ENCODE assay signal across 14 cellular contexts in the genomic region with DNA sequence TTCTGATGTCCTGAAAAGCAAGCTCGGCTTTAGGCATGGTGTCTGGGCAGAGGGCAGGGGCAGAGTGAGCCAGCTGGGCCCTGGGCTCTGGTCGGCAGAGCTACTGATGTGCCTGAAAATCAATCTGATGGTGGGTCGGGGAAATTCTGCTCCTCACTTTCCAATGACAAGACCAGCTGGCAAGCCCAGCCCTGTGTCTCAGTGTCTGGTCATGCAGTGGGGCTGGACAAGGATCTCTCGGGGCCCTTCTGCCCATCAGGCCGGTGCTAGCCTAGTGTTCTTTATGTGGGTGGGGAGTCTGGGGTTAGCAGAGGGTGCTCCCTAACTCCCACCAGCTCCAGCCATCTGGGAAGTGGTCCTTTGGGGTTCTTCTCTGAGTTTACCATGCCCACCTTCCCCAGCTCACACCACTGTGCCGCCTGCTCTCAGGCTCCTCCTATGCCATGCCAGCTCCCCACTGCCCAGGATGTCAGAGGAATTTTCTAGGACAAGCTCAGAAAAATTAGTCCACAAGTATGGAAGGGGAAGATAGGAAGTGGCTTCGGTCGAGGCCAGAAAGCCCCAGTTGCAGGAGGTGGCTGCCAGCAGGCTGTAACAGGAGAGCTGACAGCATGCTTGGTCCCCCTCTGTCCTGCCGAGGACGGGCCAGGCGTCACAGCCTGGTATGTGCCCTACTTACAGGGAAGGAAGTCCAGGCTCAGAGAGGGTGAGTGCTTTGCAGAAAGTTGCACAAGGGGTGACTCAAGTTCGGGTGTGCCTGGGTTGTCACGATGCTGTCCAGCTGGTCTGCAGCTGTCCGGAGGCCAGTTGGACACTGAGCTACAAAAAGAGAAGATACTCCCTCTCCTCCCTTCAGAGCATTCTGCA.
DNase-seq lines count a peak whose midpoint lies in the region; ATAC-seq and TF ChIP-seq lines count a peak whose summit lies in the region.
"Had no signal": no experiment of that assay in that cellular context is flagged by ENCODE, and none has a peak within 500 bp of the region (broad histone marks: within the 10 kb centered on the region; RNA-seq: fewer than 3 reads in every experiment).

No MANE protein-coding gene starts in this region.

- no peak overlapping the region for H3K4me3 Mint-ChIP-seq in activated CD8-positive, alpha-beta T cell treated with anti-CD3 and anti-CD28 coated beads, Interleukin-2, amount 10 ng/mL, durations not matched to agents 7 days and 5 days
- H3K4me3 Mint-ChIP-seq in activated CD8-positive, alpha-beta T cell treated with anti-CD3 and anti-CD28 coated beads for 36 hours, result no peak overlapping the region

- no peaks in the 10 kb centered on the region for H3K36me3 ChIP-seq in mesenchymal stem cell (ENCODE audit: control insufficient read depth in 1 of 2, insufficient read depth in 2 of 2, low read depth in 1 of 2, low read length in 2 of 2)
- no peaks in the 10 kb centered on the region for H3K36me3 ChIP-seq in vagina

- H3K14ac ChIP-seq in mesenchymal stem cell (ENCODE audit: low read length in 2 of 2), result no peak overlapping the region

- H3K4me2 ChIP-seq in mesenchymal stem cell (ENCODE audit: low read length, poor library complexity, severe bottlenecking), result no peak overlapping the region
- H3K4me2 ChIP-seq: PC-9 had no signal

- H4K8ac ChIP-seq in mesenchymal stem cell (ENCODE audit: low read length), result no peak overlapping the region

- H3K9me3 Mint-ChIP-seq in activated CD8-positive, alpha-beta T cell treated with anti-CD3 and anti-CD28 coated beads, Interleukin-2, amount 10 ng/mL, durations not matched to agents 7 days and 5 days (ENCODE audit: insufficient read depth), result no peaks in the 10 kb centered on the region
- no peaks in the 10 kb centered on the region for H3K9me3 Mint-ChIP-seq in activated CD8-positive, alpha-beta T cell treated with anti-CD3 and anti-CD28 coated beads for 36 hours

- no peak for TF ChIP-seq POLR2A in vagina (IDR thresholded peaks at IDR 0.05)

- CTCF ChIA-PET in activated CD8-positive, alpha-beta T cell treated with anti-CD3 and anti-CD28 coated beads, Interleukin-2, amount 10 ng/mL, durations not matched to agents 7 days and 5 days (lab: Charles Lee), result no interaction called here
- CTCF ChIA-PET in activated CD8-positive, alpha-beta T cell treated with anti-CD3 and anti-CD28 coated beads for 36 hours (lab: Charles Lee), result no interaction called here
- CTCF ChIA-PET in RWPE1 (lab: Yijun Ruan, JAX), result no interaction called here

- peak overlapping the region in 1 of 2 experiments; percentile 9 for H3K18ac ChIP-seq in mesenchymal stem cell (ENCODE audit: low read depth in 1 of 2, low read length in 2 of 2)

- H3K27ac ChIP-seq in mesenchymal stem cell (ENCODE audit: low read length, poor library complexity, severe bottlenecking), result no peak overlapping the region
- peak overlapping the region; percentile 73 for H3K27ac ChIP-seq in vagina
- H3K27ac ChIP-seq in RWPE1, result no peak overlapping the region
- H3K27ac ChIP-seq: PC-9 had no signal

- H3K4me1 Mint-ChIP-seq in activated CD8-positive, alpha-beta T cell treated with anti-CD3 and anti-CD28 coated beads, Interleukin-2, amount 10 ng/mL, durations not matched to agents 7 days and 5 days (ENCODE audit: low read depth), result no peaks in the 10 kb centered on the region
- H3K4me1 Mint-ChIP-seq in activated CD8-positive, alpha-beta T cell treated with anti-CD3 and anti-CD28 coated beads for 36 hours (ENCODE audit: low read depth), result no peaks in the 10 kb centered on the region

- no peak overlapping the region for H3K23ac ChIP-seq in mesenchymal stem cell (ENCODE audit: low read length in 2 of 2)

- DNase-seq in activated CD8-positive, alpha-beta T cell treated with anti-CD3 and anti-CD28 coated beads, Interleukin-2, amount 10 ng/mL, durations not matched to agents 7 days and 5 days, result peak; percentile 13
- no peak for DNase-seq in activated CD8-positive, alpha-beta T cell treated with anti-CD3 and anti-CD28 coated beads for 36 hours
- DNase-seq in fibroblast of the aortic adventitia (ENCODE audit: low read depth) (peak; percentile 42), mesenchymal stem cell (peak; percentile 83), vagina (ENCODE audit: extremely low spot score in 2 of 2) (peak; percentile 77 to 90), RWPE1 (ENCODE audit: low spot score) (no peak), cerebellar nuclear complex (lab: John Stamatoyannopoulos, UW) (no peak)
- DNase-seq: MM.1S; NCI-H446; nucleus accumbens; PC-9; stimulated activated CD4-positive, alpha-beta T cell treated with anti-CD3 and anti-CD28 coated beads, Interleukin-2, amount 100 ng/mL, for 48 hours; stimulated activated naive CD8-positive, alpha-beta T cell treated with anti-CD3 and anti-CD28 coated beads, Interleukin-15, Interleukin-2, amounts not matched to agents 100 U/mL and 50 U/mL, for 24 hours had no signal

- H2BK5ac ChIP-seq in mesenchymal stem cell (ENCODE audit: low read depth, low read length, poor library complexity, severe bottlenecking), result no peak overlapping the region

- peaks cover 0 to 41% of the 10 kb centered on the region in 2 experiments for H3K27me3 ChIP-seq in mesenchymal stem cell (ENCODE audit: control insufficient read depth in 1 of 2, insufficient read depth in 1 of 2, low read length in 2 of 2)
- no peaks in the 10 kb centered on the region for H3K27me3 ChIP-seq in vagina

- POLR2A ChIA-PET in activated CD8-positive, alpha-beta T cell treated with anti-CD3 and anti-CD28 coated beads, Interleukin-2, amount 10 ng/mL, durations not matched to agents 7 days and 5 days (lab: Charles Lee), result no interaction called here
- POLR2A ChIA-PET in activated CD8-positive, alpha-beta T cell treated with anti-CD3 and anti-CD28 coated beads for 36 hours (lab: Charles Lee), result interaction anchor here (0.8 kb wide), 1 partner anchor 148 kb away, joined by 3 read pairs; no protein-coding TSS in a partner anchor
- POLR2A ChIA-PET in RWPE1 (lab: Yijun Ruan, JAX; ENCODE audit: low non-redundant PET), result no interaction called here

- H2BK15ac ChIP-seq in mesenchymal stem cell (ENCODE audit: low read depth, poor library complexity, severe bottlenecking), result no peak overlapping the region

- no peak overlapping the region for H2BK12ac ChIP-seq in mesenchymal stem cell (ENCODE audit: low read length in 2 of 2)

- intact Hi-C loops in activated CD8-positive, alpha-beta T cell treated with anti-CD3 and anti-CD28 coated beads for 36 hours (cut with micrococcal nuclease), result no loop called here
- intact Hi-C loops in vagina (cut with DNase I), result no loop called here

- no peak for ATAC-seq in activated CD8-positive, alpha-beta T cell treated with anti-CD3 and anti-CD28 coated beads, Interleukin-2, amount 10 ng/mL, durations not matched to agents 7 days and 5 days
- no peak for ATAC-seq in activated CD8-positive, alpha-beta T cell treated with anti-CD3 and anti-CD28 coated beads for 36 hours
- ATAC-seq in HG03139 (IDR thresholded peaks at IDR 0.05; ENCODE audit: unreplicated experiment), result no peak
- ATAC-seq: stimulated activated naive CD8-positive, alpha-beta T cell treated with anti-CD3 and anti-CD28 coated beads, Interleukin-15, Interleukin-2, amounts not matched to agents 100 U/mL and 50 U/mL, for 24 hours had no signal

- peak overlapping the region; percentile 23 for H3K9ac ChIP-seq in mesenchymal stem cell (ENCODE audit: low read length)

- no peak for TF ChIP-seq CTCF in activated CD8-positive, alpha-beta T cell treated with anti-CD3 and anti-CD28 coated beads for 36 hours (IDR thresholded peaks at IDR 0.05)
- no peak for TF ChIP-seq CTCF in fibroblast of the aortic adventitia (IDR thresholded peaks at IDR 0.05; ENCODE audit: insufficient read depth, low read length)
- TF ChIP-seq CTCF in vagina (IDR thresholded peaks at IDR 0.05), result no peak
- TF ChIP-seq CTCF in RWPE1 (conservative IDR thresholded peaks at IDR 0.05; ENCODE audit: low read depth), result no peak

- H3K27ac Mint-ChIP-seq in activated CD8-positive, alpha-beta T cell treated with anti-CD3 and anti-CD28 coated beads, Interleukin-2, amount 10 ng/mL, durations not matched to agents 7 days and 5 days, result no peak overlapping the region
- H3K27ac Mint-ChIP-seq in activated CD8-positive, alpha-beta T cell treated with anti-CD3 and anti-CD28 coated beads for 36 hours, result no peak overlapping the region

- 75% methylated on average over 12 of the region's 14 CpGs for WGBS in mesenchymal stem cell

- no peaks in the 10 kb centered on the region for H3K36me3 Mint-ChIP-seq in activated CD8-positive, alpha-beta T cell treated with anti-CD3 and anti-CD28 coated beads, Interleukin-2, amount 10 ng/mL, durations not matched to agents 7 days and 5 days (ENCODE audit: low read depth)
- H3K36me3 Mint-ChIP-seq in activated CD8-positive, alpha-beta T cell treated with anti-CD3 and anti-CD28 coated beads for 36 hours (ENCODE audit: low read depth), result no peaks in the 10 kb centered on the region

- H3K4ac ChIP-seq in mesenchymal stem cell (ENCODE audit: low read depth in 1 of 2, low read length in 2 of 2), result no peak overlapping the region

- H3K4me1 ChIP-seq in mesenchymal stem cell (ENCODE audit: control insufficient read depth, insufficient read depth, low read depth, low read length) (peaks cover 1% of the 10 kb centered on the region), vagina (no peaks in the 10 kb centered on the region)

- no peaks in the 10 kb centered on the region for H3K79me1 ChIP-seq in mesenchymal stem cell (replicated peaks; ENCODE audit: low read length, poor library complexity, severe bottlenecking)

- no peak overlapping the region for H3K4me3 ChIP-seq in fibroblast of the aortic adventitia (ENCODE audit: low read depth, low read length)
- no peak overlapping the region for H3K4me3 ChIP-seq in mesenchymal stem cell (ENCODE audit: insufficient read depth in 1 of 2, low read depth in 1 of 2, low read length in 2 of 2)
- H3K4me3 ChIP-seq in vagina, result no peak overlapping the region
- H3K4me3 ChIP-seq: PC-9 had no signal

- H4K91ac ChIP-seq in mesenchymal stem cell (ENCODE audit: low read length), result no peak overlapping the region

- H2BK120ac ChIP-seq in mesenchymal stem cell (ENCODE audit: low read depth, low read length), result no peak overlapping the region

- H3K9me3 ChIP-seq in mesenchymal stem cell (ENCODE audit: control insufficient read depth, low read length), result no peaks in the 10 kb centered on the region
- no peaks in the 10 kb centered on the region for H3K9me3 ChIP-seq in vagina

- H3K27me3 Mint-ChIP-seq in activated CD8-positive, alpha-beta T cell treated with anti-CD3 and anti-CD28 coated beads, Interleukin-2, amount 10 ng/mL, durations not matched to agents 7 days and 5 days (ENCODE audit: low read depth), result peaks cover 13% of the 10 kb centered on the region
- peaks cover 4% of the 10 kb centered on the region for H3K27me3 Mint-ChIP-seq in activated CD8-positive, alpha-beta T cell treated with anti-CD3 and anti-CD28 coated beads for 36 hours

- no peak overlapping the region for H2AFZ ChIP-seq in mesenchymal stem cell (ENCODE audit: low read depth, low read length)
- H2AFZ ChIP-seq: PC-9 had no signal

- no peak overlapping the region for H2AK5ac ChIP-seq in mesenchymal stem cell (ENCODE audit: low read length, severe bottlenecking)

Comparison
In these comparisons a context has a peak if more than half of its experiments do, and no peak if none do; other contexts are left out.
1. DNase-seq: peak in activated CD8-positive, alpha-beta T cell treated with anti-CD3 and anti-CD28 coated beads, Interleukin-2, amount 10 ng/mL, durations not matched to agents 7 days and 5 days (single experiment), fibroblast of the aortic adventitia (single experiment), mesenchymal stem cell (single experiment) and vagina (2 of 2); none in activated CD8-positive, alpha-beta T cell treated with anti-CD3 and anti-CD28 coated beads for 36 hours (single experiment), RWPE1 (single experiment) and cerebellar nuclear complex (0 of 2).